ENCODE assay signal across 27 cellular contexts in the genomic region with DNA sequence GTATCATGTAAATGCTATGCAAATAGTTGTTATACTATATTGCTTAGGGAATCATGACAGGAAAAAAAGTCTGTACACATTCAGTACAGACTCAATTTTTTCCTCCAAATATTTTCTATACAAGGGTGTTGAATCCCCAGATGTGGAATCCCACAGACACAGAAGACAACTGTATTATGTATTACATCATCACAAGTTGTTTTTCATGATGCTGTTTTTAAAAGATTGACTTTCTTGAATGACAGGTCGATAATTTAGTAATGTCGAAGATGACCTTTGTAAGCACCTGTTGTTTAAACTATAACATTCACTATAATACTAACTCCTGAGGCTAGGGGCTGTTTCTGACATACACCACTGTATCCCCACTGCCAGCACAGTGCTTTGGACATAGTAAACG.
"Had no signal": no experiment of that assay in that cellular context is flagged by ENCODE, and none has a peak within 500 bp of the region (broad histone marks: within the 10 kb centered on the region; RNA-seq: fewer than 3 reads in every experiment).

No MANE protein-coding gene starts in this region.

- H3K27me3 ChIP-seq: neural progenitor cell, ovary, spleen, stomach, thyroid gland, tibial nerve, upper lobe of left lung, vagina had no signal

- H3K4me2 ChIP-seq: neural progenitor cell, smooth muscle cell had no signal

- H3K9me3 ChIP-seq: ovary, psoas muscle, spleen, stomach, thoracic aorta, thyroid gland, tibial nerve, upper lobe of left lung, vagina had no signal

- DNase-seq: naive thymus-derived CD4-positive, alpha-beta T cell; natural killer cell; occipital lobe; ovary; posterior cingulate gyrus; psoas muscle; right cardiac atrium; spleen; stimulated activated CD4-positive, alpha-beta T cell treated with anti-CD3 and anti-CD28 coated beads, Interleukin-12 subunit alpha, Interleukin-12 subunit beta, amount 100 ng/mL, for 4 hours; stimulated activated CD4-positive, alpha-beta T cell treated with anti-CD3 and anti-CD28 coated beads, Interleukin-1b, Interleukin-23, amount 100 ng/mL, for 48 hours; stimulated activated CD4-positive, alpha-beta T cell treated with anti-CD3 and anti-CD28 coated beads, Interleukin-4, amount 100 ng/mL, for 24 hours; stimulated activated naive B cell treated with anti-CD40 and anti-IgM and Interleukin-4, amounts not matched to agents 10 μg/mL and 1 μg/mL and 100 μg/mL, for 72 hours; stimulated activated naive CD4-positive, alpha-beta T cell treated with Interleukin-2 at 50 U/mL for 16 hours; stomach; thyroid gland; trophoblast cell; upper lobe of left lung had no signal

- H3K4me1 ChIP-seq: neural progenitor cell, stomach, thyroid gland, upper lobe of left lung, vagina had no signal

- FAIRE-seq: urothelium cell line had no signal

- H3K36me3 ChIP-seq: ovary, thoracic aorta, thyroid gland had no signal

- ATAC-seq: naive thymus-derived CD4-positive, alpha-beta T cell; natural killer cell; psoas muscle; right cardiac atrium; sciatic nerve; stimulated activated effector memory CD8-positive, alpha-beta T cell treated with anti-CD3 and anti-CD28 coated beads, Interleukin-12 subunit alpha, Interleukin-12 subunit beta, amount 100 ng/mL, for 72 hours; stimulated activated naive B cell treated with anti-CD40 and anti-IgM and Interleukin-4, amounts not matched to agents 10 μg/mL and 1 μg/mL and 100 μg/mL, for 72 hours had no signal

- H3K27ac ChIP-seq: neural progenitor cell, ovary, parathyroid adenoma, psoas muscle, skin epidermis, spleen, stomach, thoracic aorta, thyroid gland, tibial nerve, upper lobe of left lung, vagina had no signal

- H3K4me3 ChIP-seq: neural progenitor cell, ovary, psoas muscle, skin epidermis, smooth muscle cell, spleen, stomach, thoracic aorta, thyroid gland, tibial nerve, upper lobe of left lung, vagina had no signal

- H3K9ac ChIP-seq: neural progenitor cell, parathyroid adenoma had no signal

- H2AFZ ChIP-seq: neural progenitor cell, parathyroid adenoma had no signal
